In the genomic region with DNA sequence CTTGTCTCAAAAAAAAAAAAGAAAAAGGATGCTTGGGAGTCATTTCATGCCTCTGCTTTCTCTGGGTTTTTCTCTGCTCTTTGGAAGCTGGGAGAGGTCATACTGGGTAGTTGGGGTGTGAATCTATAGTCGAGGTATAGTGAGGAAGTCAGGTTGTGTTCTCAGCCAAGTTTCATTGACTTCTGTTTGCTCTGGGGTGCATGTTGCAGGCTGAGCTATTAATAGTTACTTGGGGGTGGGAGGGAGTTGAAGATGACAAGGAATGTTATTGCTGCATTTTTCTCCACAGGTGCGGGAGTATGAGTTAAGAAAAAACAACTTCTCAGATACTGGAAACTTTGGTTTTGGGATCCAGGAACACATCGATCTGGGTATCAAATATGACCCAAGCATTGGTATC, we compare ENCODE assay signal across 1 cellular context.
TF ChIP-seq lines count a peak whose summit lies in the region.

No MANE protein-coding gene starts in this region.

TF ChIP-seq in GM12878, 131 proteins besides CTCF, POLR2A, EP300 and RAD21:
- TF ChIP-seq TCF3 (IDR thresholded peaks at IDR 0.05; ENCODE audit: borderline replicate concordance, insufficient read depth, low read depth, low read length) (no peak), LARP7 (IDR thresholded peaks at IDR 0.05) (no peak), NR2C1 (IDR thresholded peaks at IDR 0.05) (no peak), SMAD1 (IDR thresholded peaks at IDR 0.05; ENCODE audit: low read depth, partially characterized antibody) (no peak), PAX5 (IDR thresholded peaks at IDR 0.05; ENCODE audit: borderline replicate concordance, low read depth, low read length) (no peak), SUZ12 (IDR thresholded peaks at IDR 0.05; ENCODE audit: unreplicated experiment) (no peak)
- TF ChIP-seq, protein P1, sequence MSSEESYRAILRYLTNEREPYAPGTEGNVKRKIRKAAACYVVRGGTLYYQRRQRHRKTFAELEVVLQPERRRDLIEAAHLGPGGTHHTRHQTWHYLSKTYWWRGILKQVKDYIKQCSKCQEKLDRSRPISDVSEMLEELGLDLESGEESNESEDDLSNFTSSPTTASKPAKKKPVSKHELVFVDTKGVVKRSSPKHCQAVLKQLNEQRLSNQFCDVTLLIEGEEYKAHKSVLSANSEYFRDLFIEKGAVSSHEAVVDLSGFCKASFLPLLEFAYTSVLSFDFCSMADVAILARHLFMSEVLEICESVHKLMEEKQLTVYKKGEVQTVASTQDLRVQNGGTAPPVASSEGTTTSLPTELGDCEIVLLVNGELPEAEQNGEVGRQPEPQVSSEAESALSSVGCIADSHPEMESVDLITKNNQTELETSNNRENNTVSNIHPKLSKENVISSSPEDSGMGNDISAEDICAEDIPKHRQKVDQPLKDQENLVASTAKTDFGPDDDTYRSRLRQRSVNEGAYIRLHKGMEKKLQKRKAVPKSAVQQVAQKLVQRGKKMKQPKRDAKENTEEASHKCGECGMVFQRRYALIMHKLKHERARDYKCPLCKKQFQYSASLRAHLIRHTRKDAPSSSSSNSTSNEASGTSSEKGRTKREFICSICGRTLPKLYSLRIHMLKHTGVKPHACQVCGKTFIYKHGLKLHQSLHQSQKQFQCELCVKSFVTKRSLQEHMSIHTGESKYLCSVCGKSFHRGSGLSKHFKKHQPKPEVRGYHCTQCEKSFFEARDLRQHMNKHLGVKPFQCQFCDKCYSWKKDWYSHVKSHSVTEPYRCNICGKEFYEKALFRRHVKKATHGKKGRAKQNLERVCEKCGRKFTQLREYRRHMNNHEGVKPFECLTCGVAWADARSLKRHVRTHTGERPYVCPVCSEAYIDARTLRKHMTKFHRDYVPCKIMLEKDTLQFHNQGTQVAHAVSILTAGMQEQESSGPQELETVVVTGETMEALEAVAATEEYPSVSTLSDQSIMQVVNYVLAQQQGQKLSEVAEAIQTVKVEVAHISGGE (CRISPR knock-in tag; IDR thresholded peaks at IDR 0.05) = no peak
- TF ChIP-seq, protein P2, sequence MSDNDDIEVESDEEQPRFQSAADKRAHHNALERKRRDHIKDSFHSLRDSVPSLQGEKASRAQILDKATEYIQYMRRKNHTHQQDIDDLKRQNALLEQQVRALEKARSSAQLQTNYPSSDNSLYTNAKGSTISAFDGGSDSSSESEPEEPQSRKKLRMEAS (IDR thresholded peaks at IDR 0.05; ENCODE audit: low read depth, low read length) = no peak
